Comparison of ENCODE assay signal across 1 cellular context in genomic region chr17:44093231-44093900, GRCh38.
TF ChIP-seq lines count a peak whose summit lies in the region.

No MANE protein-coding gene starts in this region.

TF ChIP-seq in H1, 55 proteins besides CTCF, POLR2A, EP300 and RAD21:
- TF ChIP-seq HDAC6 (IDR thresholded peaks at IDR 0.05; ENCODE audit: low read depth, low read length) (no peak), JUND (IDR thresholded peaks at IDR 0.05; ENCODE audit: low read length) (no peak), CEBPB (IDR thresholded peaks at IDR 0.05; ENCODE audit: low read depth, low read length) (no peak), CHD2 (IDR thresholded peaks at IDR 0.05; ENCODE audit: low read length) (no peak), MAX (IDR thresholded peaks at IDR 0.05) (no peak), CTBP2 (IDR thresholded peaks at IDR 0.05; ENCODE audit: borderline replicate concordance, insufficient read depth, insufficient read length, low read length) (no peak), GTF2F1 (IDR thresholded peaks at IDR 0.05; ENCODE audit: borderline replicate concordance, low read depth, low read length) (no peak)
